In genomic region chr9:111483419-111483861, GRCh38 we compare ENCODE assay signal across 8 cellular contexts. TPM values are rescaled to one million over a fixed set of nuclear protein-coding genes. Genes with fewer than 3 reads are reported as not detected.
DNase-seq lines count a peak whose midpoint lies in the region; ATAC-seq and TF ChIP-seq lines count a peak whose summit lies in the region.

No MANE protein-coding gene starts in this region.

- H3K27ac Mint-ChIP-seq in naive thymus-derived CD4-positive, alpha-beta T cell = peak overlapping the region in 1 of 9 donors; percentile 33

- H3K36me3 ChIP-seq in naive thymus-derived CD4-positive, alpha-beta T cell (ENCODE audit: control insufficient read depth in 2 of 3, insufficient read depth in 3 of 3, low read length in 3 of 3) = peaks cover 0 to 4% (median 0%) of the 10 kb centered on the region in 3 experiments
- no peaks in the 10 kb centered on the region for H3K36me3 ChIP-seq in subcutaneous abdominal adipose tissue (ENCODE audit: control insufficient read depth in 5 of 5, insufficient read depth in 5 of 5, low read length in 5 of 5)

- H3K9me3 Mint-ChIP-seq in naive thymus-derived CD4-positive, alpha-beta T cell = no peaks in the 10 kb centered on the region

- CTCF ChIA-PET in naive thymus-derived CD4-positive, alpha-beta T cell (lab: Charles Lee) = no interaction called here

- H3K27me3 Mint-ChIP-seq in naive thymus-derived CD4-positive, alpha-beta T cell = peaks cover 0 to 12% (median 5%) of the 10 kb centered on the region in 5 donors

- H3K4me3 Mint-ChIP-seq in naive thymus-derived CD4-positive, alpha-beta T cell = peak overlapping the region in 3 of 10 donors; percentile 16 to 85 (median 43)

- H3K9ac ChIP-seq in subcutaneous abdominal adipose tissue (ENCODE audit: low read length in 5 of 5) = peak overlapping the region in 2 of 5 donors; percentile 98 to 99

- ATAC-seq in GM19455 (IDR thresholded peaks at IDR 0.05; ENCODE audit: unreplicated experiment) (peak; percentile 48), HG03521 (IDR thresholded peaks at IDR 0.05; ENCODE audit: unreplicated experiment) (peak; percentile 31)
- ATAC-seq in naive thymus-derived CD4-positive, alpha-beta T cell = peak; percentile 64

- H3K4me1 Mint-ChIP-seq in naive thymus-derived CD4-positive, alpha-beta T cell = peaks cover 19 to 36% (median 31%) of the 10 kb centered on the region in 7 donors

- H3K36me3 Mint-ChIP-seq in naive thymus-derived CD4-positive, alpha-beta T cell = peaks cover 0 to 7% (median 0%) of the 10 kb centered on the region in 5 donors

- intact Hi-C loops in naive thymus-derived CD4-positive, alpha-beta T cell (cut with micrococcal nuclease) = loop anchor here (1.0 to 10.0 kb wide), 17 partner anchors 42 to 1927 kb away; partner anchors contain the start of genes PTGR1 (in 2 of the 2), C9orf43 (in 1 of the 2), CDC26 (in 1 of the 2) and DNAJC25 (in 1 of the 2)

- no peaks in the 10 kb centered on the region for H3K9me3 ChIP-seq in naive thymus-derived CD4-positive, alpha-beta T cell (ENCODE audit: control insufficient read depth in 2 of 3, low read length in 3 of 3)
- H3K9me3 ChIP-seq in subcutaneous abdominal adipose tissue (ENCODE audit: control insufficient read depth in 5 of 5, low read length in 5 of 5) = no peaks in the 10 kb centered on the region

- DNase-seq in EL = peak; percentile 56
- peak; percentile 21 for DNase-seq in effector CD4-positive, alpha-beta T cell
- DNase-seq in naive thymus-derived CD4-positive, alpha-beta T cell = peak in 5 of 9 donors; percentile 41 to 55 (median 44)
- no peak for DNase-seq in kidney glomerular epithelial cell (lab: John Stamatoyannopoulos, UW)

- no peak for TF ChIP-seq CTCF in WI38 (IDR thresholded peaks at IDR 0.05; ENCODE audit: low read depth, low read length)

- peaks cover 0 to 8% of the 10 kb centered on the region in 2 donors for H3K4me1 ChIP-seq in naive thymus-derived CD4-positive, alpha-beta T cell (ENCODE audit: control insufficient read depth in 2 of 2, insufficient read depth in 2 of 2, low read length in 2 of 2)
- peaks cover 0 to 22% (median 17%) of the 10 kb centered on the region in 5 donors for H3K4me1 ChIP-seq in subcutaneous abdominal adipose tissue (ENCODE audit: control insufficient read depth in 5 of 5, insufficient read depth in 5 of 5, low read length in 5 of 5)

- H3K27ac ChIP-seq in naive thymus-derived CD4-positive, alpha-beta T cell (ENCODE audit: low read depth, low read length) = peak overlapping the region; percentile 74
- peak overlapping the region; percentile 98 for H3K27ac ChIP-seq in subcutaneous abdominal adipose tissue (ENCODE audit: low read depth, low read length)

- POLR2A ChIA-PET in naive thymus-derived CD4-positive, alpha-beta T cell (lab: Charles Lee) = interaction anchor here (0.9 to 2.4 kb wide), 6 partner anchors 41 to 179 kb away, joined by 3 to 11 read pairs (median 4); partner anchors contain the start of genes DNAJC25, GNG10 and ZNF483

- no peaks in the 10 kb centered on the region for H3K27me3 ChIP-seq in naive thymus-derived CD4-positive, alpha-beta T cell (ENCODE audit: control insufficient read depth in 2 of 2, insufficient read depth in 2 of 2, low read length in 2 of 2)
- H3K27me3 ChIP-seq in subcutaneous abdominal adipose tissue (ENCODE audit: control insufficient read depth in 5 of 5, insufficient read depth in 4 of 5, low read length in 5 of 5) = no peaks in the 10 kb centered on the region

- H3K4me3 ChIP-seq in WI38 (ENCODE audit: low read depth, low read length) = peak overlapping the region; percentile 87
- no peak overlapping the region for H3K4me3 ChIP-seq in naive thymus-derived CD4-positive, alpha-beta T cell (ENCODE audit: low read length)
- peak overlapping the region in 4 of 5 donors; percentile 91 to 97 (median 94) for H3K4me3 ChIP-seq in subcutaneous abdominal adipose tissue (ENCODE audit: low read depth in 1 of 5, low read length in 5 of 5)

RNA-seq across cellular contexts. Expression of gene ECPAS, which starts 0.7 kb away (rescaled TPM):
- total RNA-seq in naive thymus-derived CD4-positive, alpha-beta T cell = 10 to 100 TPM; 35.4 to 86.1 (median 49.2) TPM
- 10 to 100 TPM in 1 of 2 donors, 1 to 10 TPM in 1; 6.8 to 13.4 TPM for polyA plus RNA-seq in naive thymus-derived CD4-positive, alpha-beta T cell

RNA-seq across cellular contexts. Expression of gene ZNF483, which starts 41.5 kb away (rescaled TPM):
- total RNA-seq in naive thymus-derived CD4-positive, alpha-beta T cell = 10 to 100 TPM in 4 of 5 experiments, 1 to 10 TPM in 1; 3.0 to 37.1 (median 16.0) TPM
- polyA plus RNA-seq in naive thymus-derived CD4-positive, alpha-beta T cell = 1 to 10 TPM; 6.8 to 8.3 TPM
